Comparison of ENCODE assay signal across 1 cellular context in the genomic region with DNA sequence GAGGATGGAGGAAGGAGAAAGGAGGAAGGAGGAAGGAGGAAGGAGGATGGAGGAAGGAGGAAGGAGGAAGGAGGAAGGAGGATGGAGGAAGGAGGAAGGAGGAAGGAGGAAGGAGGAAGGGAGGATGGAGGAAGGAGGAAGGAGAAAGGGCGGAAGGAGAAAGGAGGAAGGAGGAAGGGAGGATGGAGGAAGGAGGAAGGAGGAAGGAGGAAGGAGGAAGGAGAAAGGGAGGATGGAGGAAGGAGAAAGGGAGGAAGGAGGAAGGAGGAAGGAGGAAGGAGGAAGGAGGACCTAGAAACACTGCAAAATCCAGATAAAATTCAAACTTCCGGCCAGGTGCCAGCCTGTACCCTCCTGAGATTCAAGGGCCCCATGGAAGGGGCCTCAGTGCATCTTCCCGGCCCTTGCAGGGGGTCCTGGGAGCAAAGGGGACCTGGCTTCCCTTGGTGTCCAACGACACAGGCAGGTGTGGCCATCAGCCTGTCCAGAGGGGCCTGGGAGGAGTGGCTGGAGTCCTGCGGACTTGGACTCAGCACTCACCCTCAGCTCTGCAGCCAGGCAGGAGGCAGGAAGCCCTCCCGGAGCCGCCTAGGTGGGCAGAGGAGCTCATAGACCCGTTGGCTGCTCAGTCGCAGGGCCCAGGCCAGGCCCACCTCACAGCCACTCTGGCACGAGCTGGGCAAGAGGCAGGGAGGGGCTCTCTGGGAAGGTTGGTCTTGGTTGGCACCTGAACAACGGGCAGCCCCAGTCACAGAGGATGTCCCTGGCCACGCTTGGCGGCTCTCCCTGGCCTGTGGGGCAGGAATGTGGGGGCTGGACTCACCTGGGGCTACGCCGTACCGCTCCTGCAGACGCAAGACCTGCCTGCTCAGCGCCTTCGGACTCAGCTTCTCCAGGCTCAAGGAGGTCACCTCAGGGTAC.
TF ChIP-seq lines count a peak whose summit lies in the region.

No MANE protein-coding gene starts in this region.

TF ChIP-seq in H1, 55 proteins besides CTCF, POLR2A, EP300 and RAD21:
- no peak for TF ChIP-seq CHD7 (IDR thresholded peaks at IDR 0.05; ENCODE audit: insufficient replicate concordance, low read length)
- no peak for TF ChIP-seq SAP30 (IDR thresholded peaks at IDR 0.05; ENCODE audit: insufficient read depth, insufficient replicate concordance, low read length)
- TF ChIP-seq TAF7 (optimal IDR thresholded peaks at IDR 0.05; ENCODE audit: borderline replicate concordance, low read depth, low read length): no peak
- TF ChIP-seq GTF2F1 (IDR thresholded peaks at IDR 0.05; ENCODE audit: borderline replicate concordance, low read depth, low read length): no peak
- no peak for TF ChIP-seq TEAD4 (IDR thresholded peaks at IDR 0.05; ENCODE audit: low read depth, low read length)
